Comparison of ENCODE assay signal across 16 cellular contexts in genomic region chr18:63130176-63130575, GRCh38.
"Had no signal": no experiment of that assay in that cellular context is flagged by ENCODE, and none has a peak within 500 bp of the region (broad histone marks: within the 10 kb centered on the region; RNA-seq: fewer than 3 reads in every experiment).

No MANE protein-coding gene starts in this region.

- H3K9me3 ChIP-seq: ascending aorta, colonic mucosa, lower lobe of right lung, sigmoid colon had no signal

- H3K9ac ChIP-seq: parathyroid adenoma had no signal

- DNase-seq: activated CD4-positive, alpha-beta T cell treated with anti-CD3 and anti-CD28 coated beads, Interleukin-2, amount 50 U/mL, for 4 hours; activated naive CD4-positive, alpha-beta T cell treated with anti-CD3 and anti-CD28 coated beads for 36 hours; colonic mucosa; endodermal cell; foreskin fibroblast; hypothalamus; islet precursor cell; left colon; lower lobe of right lung; sigmoid colon; stimulated activated CD4-positive, alpha-beta T cell treated with anti-CD3 and anti-CD28 coated beads, Interleukin-4, amount 100 ng/mL, for 4 hours; stimulated activated naive B cell treated with anti-CD40 and anti-IgM and Interleukin-4, amounts not matched to agents 10 μg/mL and 1 μg/mL and 100 μg/mL, for 72 hours had no signal

- H2AFZ ChIP-seq: parathyroid adenoma had no signal

- H3K27me3 ChIP-seq: ascending aorta, colonic mucosa, sigmoid colon had no signal

- H3K36me3 Mint-ChIP-seq: natural killer cell treated with Interleukin-12 subunit alpha and Interleukin-12 subunit beta and Interleukin-15 and Interleukin-18, amount 100 ng/mL, for 72 hours had no signal

- H3K36me3 ChIP-seq: ascending aorta, colonic mucosa, lower lobe of right lung, sigmoid colon had no signal

- H3K4me3 ChIP-seq: ascending aorta, colonic mucosa, lower lobe of right lung, sigmoid colon had no signal

- H3K27me3 Mint-ChIP-seq: central memory CD8-positive, alpha-beta T cell; natural killer cell treated with Interleukin-12 subunit alpha and Interleukin-12 subunit beta and Interleukin-15 and Interleukin-18, amount 100 ng/mL, for 72 hours; stimulated activated naive B cell treated with anti-CD40 and anti-IgM and Interleukin-4, amounts not matched to agents 10 μg/mL and 1 μg/mL and 100 μg/mL, for 72 hours had no signal

- H3K27ac Mint-ChIP-seq: endodermal cell had no signal

- H3K4me3 Mint-ChIP-seq: activated naive CD4-positive, alpha-beta T cell treated with anti-CD3 and anti-CD28 coated beads for 36 hours; central memory CD8-positive, alpha-beta T cell; endodermal cell; natural killer cell treated with Interleukin-12 subunit alpha and Interleukin-12 subunit beta and Interleukin-15 and Interleukin-18, amount 100 ng/mL, for 72 hours; stimulated activated naive B cell treated with anti-CD40 and anti-IgM and Interleukin-4, amounts not matched to agents 10 μg/mL and 1 μg/mL and 100 μg/mL, for 72 hours had no signal

- ATAC-seq: left colon; natural killer cell treated with Interleukin-12 subunit alpha and Interleukin-12 subunit beta and Interleukin-15 and Interleukin-18, amount 100 ng/mL, for 72 hours had no signal

- H3K79me2 ChIP-seq: parathyroid adenoma had no signal

- H3K9me3 Mint-ChIP-seq: activated naive CD4-positive, alpha-beta T cell treated with anti-CD3 and anti-CD28 coated beads for 36 hours; central memory CD8-positive, alpha-beta T cell; endodermal cell; natural killer cell treated with Interleukin-12 subunit alpha and Interleukin-12 subunit beta and Interleukin-15 and Interleukin-18, amount 100 ng/mL, for 72 hours; stimulated activated naive B cell treated with anti-CD40 and anti-IgM and Interleukin-4, amounts not matched to agents 10 μg/mL and 1 μg/mL and 100 μg/mL, for 72 hours had no signal
